In the genomic region with DNA sequence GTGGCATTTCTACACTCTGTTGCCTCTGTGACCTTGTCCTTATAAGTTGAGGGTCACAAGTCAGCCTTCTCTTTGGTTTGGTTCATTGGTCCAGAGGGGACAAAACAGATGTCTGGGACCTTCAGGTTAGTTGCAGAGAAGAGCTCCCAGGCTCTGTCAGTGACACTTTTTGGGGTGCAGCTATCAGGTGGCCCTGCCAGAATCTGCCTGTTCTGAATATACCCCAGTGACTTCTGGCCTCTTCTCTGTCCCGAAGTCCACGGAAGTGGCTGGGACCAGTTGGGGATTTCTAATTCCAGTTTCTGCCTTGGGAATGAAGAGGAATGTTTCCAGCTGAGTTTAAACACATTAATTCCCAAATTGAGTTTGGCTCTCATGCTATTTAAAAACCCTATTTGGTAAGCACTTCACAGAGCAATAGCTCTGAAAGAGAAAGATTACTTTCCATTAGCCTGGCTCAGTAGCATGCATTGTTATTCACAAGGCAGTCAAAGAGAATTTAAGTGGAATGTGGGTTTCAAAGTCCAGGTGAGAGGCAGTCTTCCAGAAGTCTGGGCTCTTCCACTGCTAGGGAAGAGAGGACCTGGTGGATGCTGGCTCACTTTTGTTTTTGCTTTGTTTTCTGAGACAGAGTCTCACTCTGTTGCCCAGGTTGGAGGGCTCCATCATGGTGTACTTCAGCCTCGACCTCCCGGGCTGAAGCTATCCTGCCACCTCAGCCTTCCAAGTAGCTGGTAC, we compare ENCODE assay signal across 19 cellular contexts.
DNase-seq lines count a peak whose midpoint lies in the region; ATAC-seq, FAIRE-seq and TF ChIP-seq lines count a peak whose summit lies in the region.
"Had no signal": no experiment of that assay in that cellular context is flagged by ENCODE, and none has a peak within 500 bp of the region (broad histone marks: within the 10 kb centered on the region; RNA-seq: fewer than 3 reads in every experiment).

No MANE protein-coding gene starts in this region.

- H2BK20ac ChIP-seq in H1 (ENCODE audit: low read length): peak overlapping the region; percentile 98

- no peaks in the 10 kb centered on the region for H3K23me2 ChIP-seq in H1 (ENCODE audit: low read depth, low read length)

- peak overlapping the region; percentile 85 for H2BK5ac ChIP-seq in H1 (ENCODE audit: low read depth, low read length)

- peak overlapping the region; percentile 98 for H2BK120ac ChIP-seq in H1 (replicated peaks; ENCODE audit: low read depth, low read length)

- no peaks in the 10 kb centered on the region for H3K79me2 ChIP-seq in H1 (ENCODE audit: control insufficient read depth in 1 of 2, insufficient read depth in 2 of 2, low read length in 2 of 2)

- POLR2A ChIA-PET in H1 (lab: Charles Lee; ENCODE audit: partially characterized antibody): interaction anchor here (0.7 to 3.2 kb wide), 11 partner anchors 9 to 239 kb away, joined by 3 to 24 read pairs (median 4); partner anchors contain the start of gene GALNT17

- no peak for ATAC-seq in aorta (ENCODE audit: low FRiP score)
- ATAC-seq: HCT116, SK-N-SH treated with all-trans-retinoic acid at 6 μM for 48 hours had no signal

- H3K27me3 ChIP-seq in HUES48 (ENCODE audit: control insufficient read depth, insufficient read depth, low read length): no peaks in the 10 kb centered on the region
- no peaks in the 10 kb centered on the region for H3K27me3 ChIP-seq in H1 (replicated peaks in 1 of 4; ENCODE audit: control insufficient read depth in 3 of 4, extremely low read depth in 1 of 4, insufficient read depth in 3 of 4, low read length in 3 of 4)
- H3K27me3 ChIP-seq in iPS-20b (ENCODE audit: insufficient read depth, low read length): no peaks in the 10 kb centered on the region
- H3K27me3 ChIP-seq in ovary: no peaks in the 10 kb centered on the region
- peaks cover 0 to 1% of the 10 kb centered on the region in 2 donors for H3K27me3 ChIP-seq in aorta (ENCODE audit: control insufficient read depth in 1 of 2, insufficient read depth in 2 of 2, low read length in 1 of 2)

- no peaks in the 10 kb centered on the region for H4K20me1 ChIP-seq in H1 (replicated peaks in 1 of 2; ENCODE audit: control insufficient read depth in 1 of 2, insufficient read depth in 2 of 2, low read length in 2 of 2)

- TF ChIP-seq CTCF in H1 (IDR thresholded peaks at IDR 0.05; ENCODE audit: control extremely low read depth in 1 of 3, insufficient read depth in 1 of 3, low read depth in 1 of 3, low read length in 3 of 3) (no peak), ovary (IDR thresholded peaks at IDR 0.05) (no peak)

- peaks cover 14% of the 10 kb centered on the region for H3K9me3 ChIP-seq in HUES48 (ENCODE audit: control insufficient read depth, insufficient read depth, low read length)
- H3K9me3 ChIP-seq in H1 (ENCODE audit: insufficient read depth in 2 of 2, low read depth in 1 of 2, low read length in 1 of 2): no peaks in the 10 kb centered on the region
- H3K9me3 ChIP-seq in iPS-20b (ENCODE audit: insufficient read depth, low read depth, low read length): peaks cover 19% of the 10 kb centered on the region
- no peaks in the 10 kb centered on the region for H3K9me3 ChIP-seq in ovary
- H3K9me3 ChIP-seq in aorta (ENCODE audit: control insufficient read depth, low read length): peaks cover 1% of the 10 kb centered on the region

- H4K91ac ChIP-seq in H1 (replicated peaks; ENCODE audit: insufficient read length, low read length): peak overlapping the region; percentile 87

- CTCF ChIA-PET in H1 (lab: Charles Lee; ENCODE audit: partially characterized antibody): interaction anchor here (0.6 to 1.3 kb wide), 4 partner anchors 9 to 36 kb away, joined by 3 read pairs; no protein-coding TSS in a partner anchor

- H2AFZ ChIP-seq in H1 (ENCODE audit: low read length): no peak overlapping the region
- H2AFZ ChIP-seq: PC-9 had no signal

- TF ChIP-seq RAD21 in H1 (IDR thresholded peaks at IDR 0.05 in 1 of 2, conservative IDR thresholded peaks at IDR 0.05 in 1 of 2; ENCODE audit: low read depth in 2 of 2, low read length in 2 of 2): peak in 1 of 2 experiments; percentile 10; a peak in 1 of 4 replicates

- H2AK5ac ChIP-seq in H1 (ENCODE audit: low read depth, low read length): peak overlapping the region; percentile 94

- TF ChIP-seq EP300 in H1 (IDR thresholded peaks at IDR 0.05; ENCODE audit: borderline replicate concordance in 1 of 2, low read depth in 2 of 2, low read length in 2 of 2) (peak in 1 of 2 experiments; percentile 92; a peak in 2 of 3 replicates), ovary (IDR thresholded peaks at IDR 0.05) (no peak)

- H3K4me2 ChIP-seq in H1 (ENCODE audit: insufficient read depth in 1 of 2, low read depth in 2 of 2, low read length in 2 of 2): peak overlapping the region in 1 of 2 experiments; percentile 45; a peak in 2 of 4 replicates
- H3K4me2 ChIP-seq: PC-9 had no signal

- WGBS in H1 (ENCODE audit: extremely low coverage in 1 of 2, insufficient coverage in 1 of 2, insufficient read length in 1 of 2, insufficient replicate concordance in 2 of 2, low coverage in 1 of 2, low lambda C conversion rate in 2 of 2, missing lambda C conversion rate in 1 of 2), 2 experiments: 21% methylated on average over 4 of the region's 4 CpGs; no CpG with 5 or more reads in 1 of the 2 experiments
- WGBS in ovary, 3 donors: 62 to 75% (median 72%) methylated on average over 4 of the region's 4 CpGs
- 58 to 66% methylated on average over 4 of the region's 4 CpGs for WGBS in aorta, 2 donors

- FAIRE-seq in H1 (lab: Jason Lieb, UNC): peak; percentile 97
- no peak for FAIRE-seq in urothelium cell line (lab: Jason Lieb, UNC)
- FAIRE-seq in GM12892 (lab: Jason Lieb, UNC): no peak
- FAIRE-seq: D721Med had no signal

- intact Hi-C loops in ovary (cut with DNase I): no loop called here
- intact Hi-C loops in aorta (cut with DNase I): no loop called here

- H2BK15ac ChIP-seq in H1 (ENCODE audit: low read length): peak overlapping the region; percentile 46; the same call in 1 of the 2 replicates

- no peaks in the 10 kb centered on the region for H3K79me1 ChIP-seq in H1 (ENCODE audit: low read depth, low read length)

- H3K56ac ChIP-seq in H1 (replicated peaks; ENCODE audit: insufficient read length, low read depth, low read length): peak overlapping the region; percentile 0

- H4K8ac ChIP-seq in H1 (ENCODE audit: extremely low read depth, insufficient read depth, low read length): no peak overlapping the region

- no peaks in the 10 kb centered on the region for H3K36me3 ChIP-seq in HUES48 (ENCODE audit: control insufficient read depth, insufficient read depth, low read length)
- no peaks in the 10 kb centered on the region for H3K36me3 ChIP-seq in H1 (ENCODE audit: control insufficient read depth in 2 of 4, insufficient read depth in 4 of 4, low read length in 3 of 4)
- H3K36me3 ChIP-seq in iPS-20b (ENCODE audit: insufficient read depth, low read depth, low read length): no peaks in the 10 kb centered on the region
- H3K36me3 ChIP-seq in ovary: no peaks in the 10 kb centered on the region
- H3K36me3 ChIP-seq in aorta (ENCODE audit: control insufficient read depth in 1 of 2, insufficient read depth in 2 of 2, low read length in 1 of 2): no peaks in the 10 kb centered on the region

- H3K4ac ChIP-seq in H1 (replicated peaks; ENCODE audit: insufficient read length, low read depth, low read length): peak overlapping the region; percentile 63

- H3K27ac ChIP-seq in HUES48 (ENCODE audit: low read depth, low read length) (peak overlapping the region; percentile 92), H1 (ENCODE audit: low read depth, low read length) (peak overlapping the region; percentile 80), iPS-20b (ENCODE audit: low read length) (peak overlapping the region; percentile 83), ovary (no peak overlapping the region), aorta (ENCODE audit: low read depth in 1 of 2, low read length in 2 of 2) (no peak overlapping the region)
- H3K27ac ChIP-seq: HL-60, PC-9, RWPE1 had no signal

- H4K5ac ChIP-seq in H1 (ENCODE audit: insufficient read length, low read depth, low read length): peak overlapping the region; percentile 69

- H3K23ac ChIP-seq in H1 (ENCODE audit: insufficient read length): no peak overlapping the region

- peak overlapping the region; percentile 99 for H2BK12ac ChIP-seq in H1 (ENCODE audit: low read depth, low read length)

- H3K14ac ChIP-seq in H1 (ENCODE audit: insufficient read length): no peak overlapping the region

- TF ChIP-seq POLR2A in H1 (IDR thresholded peaks at IDR 0.05; ENCODE audit: control extremely low read depth in 1 of 2, low read depth in 2 of 2, low read length in 2 of 2) (no peak; a peak in 1 of 3 replicates), ovary (IDR thresholded peaks at IDR 0.05) (no peak), GM12892 (IDR thresholded peaks at IDR 0.05; ENCODE audit: low read depth, low read length) (no peak)

- H3K18ac ChIP-seq in H1 (ENCODE audit: extremely low read depth, low read length): peak overlapping the region; percentile 99

- peak overlapping the region; percentile 61 for H3K9ac ChIP-seq in HUES48 (ENCODE audit: low read depth, low read length)
- H3K9ac ChIP-seq in H1 (replicated peaks in 1 of 4; ENCODE audit: extremely low read depth in 1 of 4, low read depth in 3 of 4, low read length in 3 of 4): peak overlapping the region in 1 of 4 experiments; percentile 24; a peak in 1 of 7 replicates
- peak overlapping the region; percentile 74 for H3K9ac ChIP-seq in iPS-20b (ENCODE audit: low read depth, low read length)

- no peak overlapping the region for H3K4me3 ChIP-seq in HUES48 (ENCODE audit: low read depth, low read length)
- peak overlapping the region in 1 of 4 experiments; percentile 13; a peak in 1 of 8 replicates for H3K4me3 ChIP-seq in H1 (ENCODE audit: extremely low read depth in 1 of 4, insufficient read depth in 2 of 4, low read depth in 3 of 4, low read length in 4 of 4)
- H3K4me3 ChIP-seq in iPS-20b (ENCODE audit: low read length): peak overlapping the region; percentile 16; the same call in 1 of the 2 replicates
- no peak overlapping the region for H3K4me3 ChIP-seq in ovary
- H3K4me3 ChIP-seq in aorta (ENCODE audit: low read length in 2 of 2): no peak overlapping the region
- H3K4me3 ChIP-seq: PC-9 had no signal

- H3K4me1 ChIP-seq in HUES48 (ENCODE audit: control insufficient read depth, insufficient read depth, low read length) (peaks cover 31% of the 10 kb centered on the region), H1 (replicated peaks in 1 of 4; ENCODE audit: control insufficient read depth in 3 of 4, insufficient read depth in 4 of 4, low read length in 3 of 4) (peaks cover 13 to 32% (median 23%) of the 10 kb centered on the region in 4 experiments; a peak in 6 of 7 replicates), iPS-20b (ENCODE audit: insufficient read depth, low read length) (peaks cover 33% of the 10 kb centered on the region), ovary (ENCODE audit: insufficient read depth) (peaks cover 8% of the 10 kb centered on the region), aorta (ENCODE audit: control insufficient read depth in 1 of 2, insufficient read depth in 2 of 2, low read length in 2 of 2) (no peaks in the 10 kb centered on the region)

- DNase-seq in H1 (ENCODE audit: low read depth in 1 of 2, low spot score in 2 of 2) (peak in 1 of 2 experiments; percentile 46), ovary (no peak), urothelium cell line (ENCODE audit: low spot score) (no peak), GM12892 (ENCODE audit: insufficient read length) (no peak), aorta (no peak)
- DNase-seq: ACHN, C1 segment of cervical spinal cord, MM.1S, NCI-H1092, NCI-H774, PC-9, SIG-M5 had no signal

Comparison
In these comparisons a context has a peak if more than half of its experiments do, and no peak if none do; other contexts are left out.
1. H3K27ac ChIP-seq: peak in HUES48 (single experiment), H1 (single experiment) and iPS-20b (single experiment); none in ovary (0 of 2) and aorta (0 of 2).